In genomic region chr7:106775552-106775936, GRCh38 we compare ENCODE assay signal across 1 cellular context.
A peak's percentile ranks its signal among the peaks of the same experiment; 100 is the strongest.
TF ChIP-seq lines count a peak whose summit lies in the region.

No MANE protein-coding gene starts in this region.

TF ChIP-seq in K562, 482 proteins besides CTCF, POLR2A, EP300 and RAD21 (continued from another document and continues in another):
- TF ChIP-seq ZNF592 (IDR thresholded peaks at IDR 0.05) (no peak; the same call in 1 of the 2 replicates), ATF7 (IDR thresholded peaks at IDR 0.05) (peak; percentile 6; the same call in 1 of the 2 replicates), SRSF3 (IDR thresholded peaks at IDR 0.05; ENCODE audit: insufficient read depth, low read length) (no peak), HDGF (IDR thresholded peaks at IDR 0.05) (no peak), CREB3L1 (IDR thresholded peaks at IDR 0.05; ENCODE audit: borderline replicate concordance, low read depth) (no peak), TBP (optimal IDR thresholded peaks at IDR 0.05; ENCODE audit: low read depth, low read length) (no peak), HDAC1 (IDR thresholded peaks at IDR 0.05) (peak in 1 of 2 experiments; percentile 51; a peak in 2 of 4 replicates), CHD1 (IDR thresholded peaks at IDR 0.05; ENCODE audit: low read length) (no peak), TEAD2 (tag; IDR thresholded peaks at IDR 0.05) (no peak), MEF2D (tag; conservative IDR thresholded peaks at IDR 0.05; ENCODE audit: low read depth) (no peak), KLF13 (tag; IDR thresholded peaks at IDR 0.05; ENCODE audit: borderline replicate concordance, low read depth) (no peak), ZNF217 (CRISPR knock-in tag; IDR thresholded peaks at IDR 0.05) (no peak), CREBBP (IDR thresholded peaks at IDR 0.05; ENCODE audit: low read depth, low read length) (no peak), TRIM24 (IDR thresholded peaks at IDR 0.05) (no peak), HNRNPUL1 (IDR thresholded peaks at IDR 0.05; ENCODE audit: low read length) (no peak), MGA (IDR thresholded peaks at IDR 0.05) (peak; percentile 83), SNAPC5 (CRISPR knock-in tag; IDR thresholded peaks at IDR 0.05) (no peak), ZBTB5 (IDR thresholded peaks at IDR 0.05) (no peak), POLR2G (IDR thresholded peaks at IDR 0.05; ENCODE audit: low read depth, low read length) (0 out of 2 replicates have a peak, but pooled peaks have one; percentile 37), LCOR (CRISPR knock-in tag; IDR thresholded peaks at IDR 0.05) (no peak), HMGN3 (IDR thresholded peaks at IDR 0.05; ENCODE audit: borderline replicate concordance, extremely low read depth, insufficient read length, low read depth, low read length) (peak; percentile 47), ILK (tag; IDR thresholded peaks at IDR 0.05; ENCODE audit: borderline replicate concordance, low read depth) (peak; percentile 54; the same call in 1 of the 2 replicates), ZBTB7A (IDR thresholded peaks at IDR 0.05; ENCODE audit: borderline replicate concordance, control insufficient read depth, low read depth, low read length) (no peak), PTBP1 (IDR thresholded peaks at IDR 0.05; ENCODE audit: low read depth, low read length) (no peak), CEBPZ (IDR thresholded peaks at IDR 0.05; ENCODE audit: borderline replicate concordance, low read depth, low read length) (no peak), ZBTB33 (CRISPR knock-in tag; IDR thresholded peaks at IDR 0.05) (no peak), GABPB2 (CRISPR knock-in tag; conservative IDR thresholded peaks at IDR 0.05) (no peak), ZBTB9 (CRISPR knock-in tag; IDR thresholded peaks at IDR 0.05) (no peak)
